8 cellular contexts compared by ENCODE assay signal in genomic region chr9:107425110-107426025, GRCh38.
A peak's percentile ranks its signal among the peaks of the same experiment; 100 is the strongest.
DNase-seq lines count a peak whose midpoint lies in the region; ATAC-seq, FAIRE-seq and TF ChIP-seq lines count a peak whose summit lies in the region.

No MANE protein-coding gene starts in this region.

- peaks cover 6% of the 10 kb centered on the region for H3K27me3 Mint-ChIP-seq in dendritic cell treated with granulocyte-macrophage colony-stimulating factor and Interleukin-4, amounts not matched to agents 40 ng/mL and 50 ng/mL, for 4 days

- no peaks in the 10 kb centered on the region for H3K9me3 Mint-ChIP-seq in dendritic cell treated with granulocyte-macrophage colony-stimulating factor and Interleukin-4, amounts not matched to agents 40 ng/mL and 50 ng/mL, for 4 days

- TF ChIP-seq POLR2A in lower leg skin (IDR thresholded peaks at IDR 0.05), result no peak

- intact Hi-C loops in dendritic cell treated with granulocyte-macrophage colony-stimulating factor and Interleukin-4, amounts not matched to agents 40 ng/mL and 50 ng/mL, for 4 days (cut with micrococcal nuclease), result no loop called here
- intact Hi-C loops in lower leg skin (cut with DNase I; ENCODE audit: low total_unique reads), result no loop called here

- peak; percentile 94 for ATAC-seq in GM21367 (IDR thresholded peaks at IDR 0.05; ENCODE audit: unreplicated experiment)

- peak overlapping the region; percentile 68 for H3K4me3 Mint-ChIP-seq in dendritic cell treated with granulocyte-macrophage colony-stimulating factor and Interleukin-4, amounts not matched to agents 40 ng/mL and 50 ng/mL, for 4 days

- H3K4me3 ChIP-seq in lower leg skin (ENCODE audit: low read depth, poor library complexity, severe bottlenecking), result no peak overlapping the region

- 23 to 27% methylated on average over 46 of the region's 46 CpGs for WGBS in lower leg skin, 2 donors

- no peak for FAIRE-seq in HTR-8/SVneo (lab: Jason Lieb, UNC)

- TF ChIP-seq CTCF in lower leg skin (IDR thresholded peaks at IDR 0.05), result peak in 1 of 3 donors; percentile 89

- peaks cover 14% of the 10 kb centered on the region for H3K4me1 Mint-ChIP-seq in dendritic cell treated with granulocyte-macrophage colony-stimulating factor and Interleukin-4, amounts not matched to agents 40 ng/mL and 50 ng/mL, for 4 days (ENCODE audit: low read depth)

- DNase-seq in CD1c-positive myeloid dendritic cell (ENCODE audit: extremely low spot score), result peak; percentile 63
- DNase-seq in HTR-8/SVneo (ENCODE audit: insufficient read length, low spot score), result peak; percentile 24
- DNase-seq in activated CD4-positive, alpha-beta T cell treated with anti-CD3 and anti-CD28 coated beads, Interleukin-2, amount 50 U/mL, for 1 hour, result peak; percentile 29
- DNase-seq in lower leg skin (ENCODE audit: low spot score in 2 of 2), result peak; percentile 90 to 97
- peak; percentile 35 to 60 for DNase-seq in stimulated activated CD4-positive, alpha-beta T cell treated with anti-CD3 and anti-CD28 coated beads, Interleukin-4, amount 100 ng/mL, for 48 hours (ENCODE audit: low read depth in 2 of 2)
- no peak for DNase-seq in NCI-H1092 (lab: John Stamatoyannopoulos, UW)

- no peaks in the 10 kb centered on the region for H3K36me3 Mint-ChIP-seq in dendritic cell treated with granulocyte-macrophage colony-stimulating factor and Interleukin-4, amounts not matched to agents 40 ng/mL and 50 ng/mL, for 4 days (ENCODE audit: low read depth)

- peak overlapping the region; percentile 69 for H3K27ac Mint-ChIP-seq in dendritic cell treated with granulocyte-macrophage colony-stimulating factor and Interleukin-4, amounts not matched to agents 40 ng/mL and 50 ng/mL, for 4 days
